In the genomic region with DNA sequence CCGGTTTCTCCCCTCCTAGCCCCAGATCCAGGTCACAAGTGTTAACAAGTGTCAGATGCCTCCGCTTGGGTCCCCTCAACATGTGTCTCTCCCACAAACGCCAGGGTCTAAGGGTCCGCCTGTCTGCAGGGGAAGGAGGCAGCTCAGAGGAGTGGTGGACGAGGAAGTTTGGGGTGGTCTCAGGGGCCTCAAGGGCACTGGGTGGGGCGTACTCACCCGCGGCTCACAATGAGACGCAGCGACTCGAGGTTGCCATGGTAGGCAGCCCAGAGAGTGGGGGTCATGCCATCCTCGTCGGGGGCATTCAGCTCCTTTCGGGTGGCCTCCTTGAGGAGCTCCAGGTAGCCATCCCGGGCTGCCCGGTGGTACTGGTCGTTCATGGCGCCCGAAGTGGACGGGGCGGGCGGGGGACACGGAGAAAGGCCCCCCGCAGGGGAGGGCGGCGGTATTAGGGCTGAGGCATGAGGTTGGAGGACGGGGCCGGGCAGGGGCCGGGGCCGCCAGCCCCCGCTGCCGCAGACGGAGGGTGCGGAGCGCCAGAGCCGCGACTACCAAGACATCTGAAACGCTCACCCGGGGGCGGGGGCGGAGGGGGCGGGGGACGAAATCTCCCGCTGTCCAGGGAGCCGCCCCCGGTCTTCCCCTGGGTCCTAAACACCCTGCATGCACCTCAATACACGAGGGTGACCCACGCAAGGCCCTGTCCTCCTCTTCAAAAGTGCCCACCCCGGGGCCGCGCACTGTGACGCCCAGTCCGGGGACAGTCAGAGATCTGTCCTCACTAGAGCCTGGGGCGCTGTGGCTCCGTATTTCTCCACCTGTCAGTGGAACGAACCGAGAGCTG, we compare ENCODE assay signal across 8 cellular contexts. TPM values are rescaled to one million over a fixed set of nuclear protein-coding genes. Genes with fewer than 3 reads are reported as not detected.
DNase-seq lines count a peak whose midpoint lies in the region; ATAC-seq and TF ChIP-seq lines count a peak whose summit lies in the region.

A gene (minus strand): TSS at position 562 of the 844 bp plus-strand sequence. CDS start 182 bp downstream, at position 380.

- BruUV-seq in IMR-90 (replicated peaks; lab: Mats Ljungman, UMichigan): no TSS peak

- H3K18ac ChIP-seq in IMR-90 (ENCODE audit: low read depth, low read length) (no peak within 1 kb of the TSS), mesendoderm (ENCODE audit: low read length) (no peak within 1 kb of the TSS)

- no peak within 1 kb of the TSS for H3K27ac Mint-ChIP-seq in activated CD4-positive, alpha-beta T cell treated with anti-CD3 and anti-CD28 coated beads, Interleukin-2, amount 10 ng/mL, durations not matched to agents 7 days and 5 days

- peaks cover 63% of the 10 kb centered on the region for H3K27me3 Mint-ChIP-seq in activated CD4-positive, alpha-beta T cell treated with anti-CD3 and anti-CD28 coated beads, Interleukin-2, amount 10 ng/mL, durations not matched to agents 7 days and 5 days

- no peak within 1 kb of the TSS for H3K14ac ChIP-seq in IMR-90 (replicated peaks; ENCODE audit: low read depth, low read length)

- H2BK15ac ChIP-seq in IMR-90 (ENCODE audit: low read depth, low read length) (no peak within 1 kb of the TSS), mesendoderm (replicated peaks; ENCODE audit: low read depth) (no peak within 1 kb of the TSS)

- H3K23ac ChIP-seq in IMR-90 (ENCODE audit: low read depth, low read length) (no peak within 1 kb of the TSS), mesendoderm (ENCODE audit: low read length) (no peak within 1 kb of the TSS)

- no peak within 1 kb of the TSS for H3K4ac ChIP-seq in IMR-90 (ENCODE audit: low read depth, low read length)
- H3K4ac ChIP-seq in mesendoderm (ENCODE audit: low read depth, low read length): no peak within 1 kb of the TSS

- intact Hi-C loops in IMR-90 (cut with micrococcal nuclease): loop anchor here (1.0 kb wide), 1 partner anchor 35 kb away; no protein-coding TSS in a partner anchor

- H2AFZ ChIP-seq in IMR-90 (replicated peaks; ENCODE audit: low read length, poor library complexity): peak within 1 kb of the TSS; percentile 63

- dilution Hi-C loops in IMR-90 (cut with HindIII; ENCODE audit: low sequenced_read_pairs, unreplicated experiment): no loop called here

- in situ Hi-C loops in IMR-90 (cut with MboI; ENCODE audit: low sequenced_read_pairs): no loop called here

- H4K8ac ChIP-seq in IMR-90 (ENCODE audit: low read depth in 2 of 2, low read length in 2 of 2) (no peak within 1 kb of the TSS), mesendoderm (ENCODE audit: low read depth, low read length) (no peak within 1 kb of the TSS)

- no peak within 1 kb of the TSS for H3K9ac ChIP-seq in BLaER1
- no peak within 1 kb of the TSS for H3K9ac ChIP-seq in IMR-90 (ENCODE audit: low read depth, low read length)
- H3K9ac ChIP-seq in mesendoderm (ENCODE audit: low read length): peak within 1 kb of the TSS; percentile 29

- H2BK120ac ChIP-seq in IMR-90 (ENCODE audit: low read depth, low read length) (no peak within 1 kb of the TSS), mesendoderm (ENCODE audit: low read depth, low read length) (no peak within 1 kb of the TSS)

- no peaks in the 10 kb centered on the region for H3K9me3 Mint-ChIP-seq in activated CD4-positive, alpha-beta T cell treated with anti-CD3 and anti-CD28 coated beads, Interleukin-2, amount 10 ng/mL, durations not matched to agents 7 days and 5 days

- H2AK5ac ChIP-seq in IMR-90 (ENCODE audit: low read depth, low read length): no peak within 1 kb of the TSS
- H2AK5ac ChIP-seq in mesendoderm (ENCODE audit: low read length): no peak within 1 kb of the TSS

- 2% methylated on average over 8 of the region's 57 CpGs; no CpG with 5 or more reads in 1 of the 2 experiments for WGBS in IMR-90 (ENCODE audit: extremely low coverage in 2 of 2, insufficient read length in 1 of 2), 2 experiments
- no CpG with 5 or more reads among the region's 57 CpGs for WGBS in mesendoderm (ENCODE audit: extremely low coverage, insufficient coverage, low lambda C conversion rate)

- TF ChIP-seq RAD21 in IMR-90 (IDR thresholded peaks at IDR 0.05; ENCODE audit: low read length): no peak

- H4K20me1 ChIP-seq in BLaER1 (peaks cover 11% of the 10 kb centered on the region; the same call in 1 of the 2 replicates), IMR-90 (ENCODE audit: insufficient read depth, low read length) (no peaks in the 10 kb centered on the region)

- peak; percentile 60 for ATAC-seq in IMR-90 (ENCODE audit: low read depth)

- no peak within 1 kb of the TSS for H3K27ac ChIP-seq in BLaER1
- no peak within 1 kb of the TSS for H3K27ac ChIP-seq in IMR-90 (ENCODE audit: insufficient read depth, low read length)
- H3K27ac ChIP-seq in mesendoderm (ENCODE audit: low read depth, low read length): no peak within 1 kb of the TSS

- no peak within 1 kb of the TSS for H2BK5ac ChIP-seq in IMR-90 (ENCODE audit: low read depth, low read length, poor library complexity, severe bottlenecking)
- H2BK5ac ChIP-seq in mesendoderm (ENCODE audit: low read length): no peak within 1 kb of the TSS

- no peak for TF ChIP-seq POLR2A in IMR-90 (IDR thresholded peaks at IDR 0.05; ENCODE audit: low read depth, low read length)

- H3K4me3 ChIP-seq in BLaER1 (no peak within 1 kb of the TSS), IMR-90 (ENCODE audit: insufficient read depth, low read depth, low read length) (no peak within 1 kb of the TSS), mesendoderm (ENCODE audit: low read length) (no peak within 1 kb of the TSS)

- no peak within 1 kb of the TSS for H3K56ac ChIP-seq in IMR-90 (ENCODE audit: extremely low read depth, insufficient read depth, low read length)
- peak within 1 kb of the TSS; percentile 49 for H3K56ac ChIP-seq in mesendoderm (ENCODE audit: low read length)

- H3K36me3 ChIP-seq in BLaER1 (no peaks in the 10 kb centered on the region), IMR-90 (ENCODE audit: control insufficient read depth, insufficient read depth, low read length) (no peaks in the 10 kb centered on the region), mesendoderm (ENCODE audit: control insufficient read depth, insufficient read depth, low read length) (no peaks in the 10 kb centered on the region)

- H3K79me2 ChIP-seq in mesendoderm (ENCODE audit: control insufficient read depth, insufficient read depth, low read length): no peaks in the 10 kb centered on the region

- H3K27me3 ChIP-seq in BLaER1: peaks cover 88% of the 10 kb centered on the region
- H3K27me3 ChIP-seq in IMR-90 (ENCODE audit: control insufficient read depth, insufficient read depth, low read length): peaks cover 85% of the 10 kb centered on the region
- peaks cover 32% of the 10 kb centered on the region for H3K27me3 ChIP-seq in mesendoderm (ENCODE audit: insufficient read depth, low read length, poor library complexity)

- peak within 1 kb of the TSS; percentile 52; the same call in 1 of the 2 replicates for H3K4me2 ChIP-seq in BLaER1
- H3K4me2 ChIP-seq in IMR-90 (ENCODE audit: low read depth, low read length): peak within 1 kb of the TSS; percentile 27
- peak within 1 kb of the TSS; percentile 61 for H3K4me2 ChIP-seq in mesendoderm (ENCODE audit: low read length)

- H2BK20ac ChIP-seq in IMR-90 (ENCODE audit: low read depth, low read length): no peak within 1 kb of the TSS

- no peaks in the 10 kb centered on the region for H3K4me1 Mint-ChIP-seq in activated CD4-positive, alpha-beta T cell treated with anti-CD3 and anti-CD28 coated beads, Interleukin-2, amount 10 ng/mL, durations not matched to agents 7 days and 5 days

- H3K9me3 ChIP-seq in BLaER1 (no peaks in the 10 kb centered on the region), IMR-90 (ENCODE audit: control insufficient read depth, insufficient read depth, low read length) (no peaks in the 10 kb centered on the region)

- H3K4me3 Mint-ChIP-seq in activated CD4-positive, alpha-beta T cell treated with anti-CD3 and anti-CD28 coated beads, Interleukin-2, amount 10 ng/mL, durations not matched to agents 7 days and 5 days: no peak within 1 kb of the TSS

- POLR2A ChIA-PET in IMR-90 (lab: Charles Lee; ENCODE audit: unreplicated experiment): no interaction called here
- POLR2A ChIA-PET in activated CD4-positive, alpha-beta T cell treated with anti-CD3 and anti-CD28 coated beads, Interleukin-2, amount 10 ng/mL, durations not matched to agents 7 days and 5 days (lab: Charles Lee): no interaction called here

- H3K36me3 Mint-ChIP-seq in activated CD4-positive, alpha-beta T cell treated with anti-CD3 and anti-CD28 coated beads, Interleukin-2, amount 10 ng/mL, durations not matched to agents 7 days and 5 days (ENCODE audit: low read depth): no peaks in the 10 kb centered on the region

- no peak for TF ChIP-seq CTCF in IMR-90 (conservative IDR thresholded peaks at IDR 0.05; ENCODE audit: low read depth, low read length)

- H2AK9ac ChIP-seq in IMR-90 (replicated peaks; ENCODE audit: low read depth, low read length, poor library complexity): no peak within 1 kb of the TSS

- CTCF ChIA-PET in IMR-90 (lab: Yijun Ruan, JAX): interaction anchor here (0.5 to 1.8 kb wide), 4 partner anchors 11 to 90 kb away, joined by 3 to 10 read pairs (median 4); no protein-coding TSS in a partner anchor
- CTCF ChIA-PET in activated CD4-positive, alpha-beta T cell treated with anti-CD3 and anti-CD28 coated beads, Interleukin-2, amount 10 ng/mL, durations not matched to agents 7 days and 5 days (lab: Charles Lee): interaction anchor here (0.6 to 4.7 kb wide), 9 partner anchors 10 to 199 kb away, joined by 3 to 27 read pairs (median 3); a partner anchor contains a TSS

- H3K9me1 ChIP-seq in IMR-90 (ENCODE audit: insufficient read depth, low read length): no peaks in the 10 kb centered on the region

- no peak for DNase-seq in IMR-90
- DNase-seq in cerebellar cortex (ENCODE audit: low spot score): peak; percentile 8
- DNase-seq in mesendoderm: no peak
- no peak for DNase-seq in D341Med (ENCODE audit: low spot score)
- DNase-seq in activated CD4-positive, alpha-beta T cell treated with anti-CD3 and anti-CD28 coated beads, Interleukin-2, amount 10 ng/mL, durations not matched to agents 7 days and 5 days: no peak
- no peak for DNase-seq in activated naive CD4-positive, alpha-beta T cell treated with anti-CD3 and anti-CD28 coated beads, Interleukin-2, amount 50 U/mL, for 16 hours
- DNase-seq in GM19238 (ENCODE audit: insufficient read length, low spot score): no peak

- H3K4me1 ChIP-seq in BLaER1 (no peaks in the 10 kb centered on the region), IMR-90 (ENCODE audit: control insufficient read depth, insufficient read depth, low read length) (no peaks in the 10 kb centered on the region), mesendoderm (ENCODE audit: control insufficient read depth, low read depth, low read length) (no peaks in the 10 kb centered on the region)

- no peaks in the 10 kb centered on the region for H3K79me1 ChIP-seq in IMR-90 (ENCODE audit: low read depth in 1 of 2, low read length in 2 of 2)
- no peaks in the 10 kb centered on the region for H3K79me1 ChIP-seq in mesendoderm (ENCODE audit: low read length)

- H4K91ac ChIP-seq in IMR-90 (ENCODE audit: insufficient read depth, low read depth, low read length): no peak within 1 kb of the TSS

- H4K5ac ChIP-seq in IMR-90 (ENCODE audit: low read depth, low read length) (no peak within 1 kb of the TSS), mesendoderm (ENCODE audit: low read length) (no peak within 1 kb of the TSS)

RNA-seq across cellular contexts. Expression of the gene that starts here (rescaled TPM):
- not detected in 2 replicates for total RNA-seq in IMR-90 (2012; rRNA removed)
- polyA plus RNA-seq in IMR-90 (2012; rRNA removed): not detected in 2 replicates
- polyA plus RNA-seq in IMR-90 (2012; cell fraction: cytosol; rRNA removed): 0.01 TPM in 1 of 2 replicates, not detected in the other
- not detected in 2 replicates for polyA plus RNA-seq in IMR-90 (2012; cell fraction: nucleus; rRNA removed; ENCODE audit: low replicate concordance)
- polyA plus RNA-seq in mesendoderm (2013, experiment 1 of 2): 0.14 TPM
- 0.21 TPM for polyA plus RNA-seq in mesendoderm (2013, experiment 2 of 2)
- not detected for total RNA-seq in activated CD4-positive, alpha-beta T cell treated with anti-CD3 and anti-CD28 coated beads, Interleukin-2, amount 10 ng/mL, durations not matched to agents 7 days and 5 days

Comparison
In these comparisons a context has a peak if more than half of its experiments do, and no peak if none do; other contexts are left out.
1. Peak in ATAC-seq and H3K4me2 ChIP-seq in IMR-90; RNA of the gene not detected or under 1 TPM.